1 cellular context compared by ENCODE assay signal in the genomic region with DNA sequence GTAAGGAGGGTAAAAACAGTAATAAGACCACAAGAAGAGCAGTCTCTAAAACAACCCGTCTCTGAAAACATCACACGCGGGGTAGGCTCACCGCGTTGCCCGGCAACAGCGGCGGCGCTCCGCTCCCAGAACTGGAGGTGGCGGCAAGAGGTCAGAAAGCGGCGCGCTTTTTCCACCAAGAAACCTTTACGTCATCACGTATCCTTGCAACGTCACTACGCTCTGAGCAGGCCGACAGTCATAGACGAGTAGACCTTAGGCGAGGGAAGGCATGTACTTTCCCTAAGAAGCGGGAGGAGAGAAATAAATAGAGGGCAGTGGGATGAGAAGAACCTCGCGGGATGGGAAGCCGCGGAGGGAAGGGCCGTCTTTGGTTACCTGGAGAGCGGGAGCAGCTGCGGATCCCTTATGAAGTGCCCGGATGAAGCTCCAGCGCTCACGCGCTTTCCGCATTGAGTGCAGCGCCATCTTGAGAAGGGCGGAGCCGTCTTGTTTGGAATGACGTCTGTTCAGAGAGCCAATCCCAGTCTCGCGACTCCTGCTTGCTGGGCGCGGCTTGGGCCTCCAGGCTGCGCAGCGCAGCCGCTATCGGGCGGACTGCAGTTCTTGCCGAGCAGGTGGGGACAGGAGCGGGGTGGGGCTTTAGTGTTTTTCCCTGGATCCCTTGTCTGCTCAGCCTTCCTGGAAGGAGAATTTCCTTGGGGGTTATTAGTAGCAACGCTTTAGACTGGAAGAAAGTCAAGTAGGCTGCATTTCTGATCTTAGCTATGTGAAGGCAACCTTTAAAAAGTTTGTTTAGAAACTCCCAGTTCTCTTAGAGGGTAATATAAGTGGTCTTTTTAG.
TF ChIP-seq lines count a peak whose summit lies in the region.

Gene WARS2 (minus strand): TSS at position 477 of the 843 bp plus-strand sequence. CDS start 9 bp downstream, at position 468.

TF ChIP-seq in GM12878, 131 proteins besides CTCF, POLR2A, EP300 and RAD21 (continued from another document and continues in another):
- TF ChIP-seq PBX3 (IDR thresholded peaks at IDR 0.05; ENCODE audit: insufficient replicate concordance, low read depth, low read length) (no peak), TARDBP (IDR thresholded peaks at IDR 0.05; ENCODE audit: borderline replicate concordance) (no peak), ZNF687 (IDR thresholded peaks at IDR 0.05) (peak; percentile 99), ASH2L (IDR thresholded peaks at IDR 0.05; ENCODE audit: borderline replicate concordance, low read depth) (no peak; the same call in 1 of the 2 replicates), NR2F1 (conservative IDR thresholded peaks at IDR 0.05) (peak; percentile 89), DPF2 (IDR thresholded peaks at IDR 0.05) (no peak), USF2 (IDR thresholded peaks at IDR 0.05; ENCODE audit: borderline replicate concordance, low read depth, low read length) (no peak), FOXK2 (IDR thresholded peaks at IDR 0.05) (no peak), EGR1 (IDR thresholded peaks at IDR 0.05; ENCODE audit: borderline replicate concordance in 1 of 2, low read depth in 2 of 2, low read length in 2 of 2) (peak in 1 of 2 experiments; percentile 19; a peak in 1 of 3 replicates), SIX5 (IDR thresholded peaks at IDR 0.05; ENCODE audit: low read depth, low read length, severe bottlenecking) (no peak), SKIL (IDR thresholded peaks at IDR 0.05; ENCODE audit: low read depth, poor library complexity, severe bottlenecking) (no peak), POLR2AphosphoS2 (IDR thresholded peaks at IDR 0.05; ENCODE audit: low read depth, low read length) (peak; percentile 92), MYC (IDR thresholded peaks at IDR 0.05; ENCODE audit: insufficient read depth, insufficient read length, insufficient replicate concordance, low read length, severe bottlenecking) (peak; percentile 69), SP1 (IDR thresholded peaks at IDR 0.05; ENCODE audit: low read depth, low read length) (no peak), PAX5 (IDR thresholded peaks at IDR 0.05; ENCODE audit: borderline replicate concordance, low read depth, low read length) (no peak), NR2C1 (IDR thresholded peaks at IDR 0.05) (peak; percentile 59), RB1 (IDR thresholded peaks at IDR 0.05; ENCODE audit: borderline replicate concordance) (peak; percentile 84; the same call in 1 of the 2 replicates), PAX8 (IDR thresholded peaks at IDR 0.05) (peak; percentile 68; the same call in 1 of the 2 replicates), CBFB (IDR thresholded peaks at IDR 0.05; ENCODE audit: low read depth) (peak; percentile 52; the same call in 1 of the 2 replicates), BCL11A (IDR thresholded peaks at IDR 0.05; ENCODE audit: low read depth, low read length) (no peak), POLR2AphosphoS5 (IDR thresholded peaks at IDR 0.05; ENCODE audit: low read length) (peak; percentile 96), FOS (IDR thresholded peaks at IDR 0.05; ENCODE audit: borderline replicate concordance, extremely low read depth, insufficient read length) (no peak), HSF1 (IDR thresholded peaks at IDR 0.05; ENCODE audit: low read depth, low read length) (no peak), MEF2A (IDR thresholded peaks at IDR 0.05; ENCODE audit: insufficient read depth, low read depth, low read length) (no peak), ZBED1 (IDR thresholded peaks at IDR 0.05; ENCODE audit: borderline replicate concordance) (peak; percentile 77; the same call in 1 of the 2 replicates), JUNB (IDR thresholded peaks at IDR 0.05) (0 out of 2 replicates have a peak, but pooled peaks have one; percentile 5), LARP7 (IDR thresholded peaks at IDR 0.05) (no peak), PML (IDR thresholded peaks at IDR 0.05; ENCODE audit: low read length) (peak; percentile 96), JUND (IDR thresholded peaks at IDR 0.05; ENCODE audit: low read depth, low read length) (0 out of 2 replicates have a peak, but pooled peaks have one; percentile 40)
- TF ChIP-seq, protein P1, sequence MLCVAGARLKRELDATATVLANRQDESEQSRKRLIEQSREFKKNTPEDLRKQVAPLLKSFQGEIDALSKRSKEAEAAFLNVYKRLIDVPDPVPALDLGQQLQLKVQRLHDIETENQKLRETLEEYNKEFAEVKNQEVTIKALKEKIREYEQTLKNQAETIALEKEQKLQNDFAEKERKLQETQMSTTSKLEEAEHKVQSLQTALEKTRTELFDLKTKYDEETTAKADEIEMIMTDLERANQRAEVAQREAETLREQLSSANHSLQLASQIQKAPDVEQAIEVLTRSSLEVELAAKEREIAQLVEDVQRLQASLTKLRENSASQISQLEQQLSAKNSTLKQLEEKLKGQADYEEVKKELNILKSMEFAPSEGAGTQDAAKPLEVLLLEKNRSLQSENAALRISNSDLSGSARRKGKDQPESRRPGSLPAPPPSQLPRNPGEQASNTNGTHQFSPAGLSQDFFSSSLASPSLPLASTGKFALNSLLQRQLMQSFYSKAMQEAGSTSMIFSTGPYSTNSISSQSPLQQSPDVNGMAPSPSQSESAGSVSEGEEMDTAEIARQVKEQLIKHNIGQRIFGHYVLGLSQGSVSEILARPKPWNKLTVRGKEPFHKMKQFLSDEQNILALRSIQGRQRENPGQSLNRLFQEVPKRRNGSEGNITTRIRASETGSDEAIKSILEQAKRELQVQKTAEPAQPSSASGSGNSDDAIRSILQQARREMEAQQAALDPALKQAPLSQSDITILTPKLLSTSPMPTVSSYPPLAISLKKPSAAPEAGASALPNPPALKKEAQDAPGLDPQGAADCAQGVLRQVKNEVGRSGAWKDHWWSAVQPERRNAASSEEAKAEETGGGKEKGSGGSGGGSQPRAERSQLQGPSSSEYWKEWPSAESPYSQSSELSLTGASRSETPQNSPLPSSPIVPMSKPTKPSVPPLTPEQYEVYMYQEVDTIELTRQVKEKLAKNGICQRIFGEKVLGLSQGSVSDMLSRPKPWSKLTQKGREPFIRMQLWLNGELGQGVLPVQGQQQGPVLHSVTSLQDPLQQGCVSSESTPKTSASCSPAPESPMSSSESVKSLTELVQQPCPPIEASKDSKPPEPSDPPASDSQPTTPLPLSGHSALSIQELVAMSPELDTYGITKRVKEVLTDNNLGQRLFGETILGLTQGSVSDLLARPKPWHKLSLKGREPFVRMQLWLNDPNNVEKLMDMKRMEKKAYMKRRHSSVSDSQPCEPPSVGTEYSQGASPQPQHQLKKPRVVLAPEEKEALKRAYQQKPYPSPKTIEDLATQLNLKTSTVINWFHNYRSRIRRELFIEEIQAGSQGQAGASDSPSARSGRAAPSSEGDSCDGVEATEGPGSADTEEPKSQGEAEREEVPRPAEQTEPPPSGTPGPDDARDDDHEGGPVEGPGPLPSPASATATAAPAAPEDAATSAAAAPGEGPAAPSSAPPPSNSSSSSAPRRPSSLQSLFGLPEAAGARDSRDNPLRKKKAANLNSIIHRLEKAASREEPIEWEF (IDR thresholded peaks at IDR 0.05; ENCODE audit: insufficient replicate concordance, low read depth, low read length): no peak
- TF ChIP-seq, protein P2, sequence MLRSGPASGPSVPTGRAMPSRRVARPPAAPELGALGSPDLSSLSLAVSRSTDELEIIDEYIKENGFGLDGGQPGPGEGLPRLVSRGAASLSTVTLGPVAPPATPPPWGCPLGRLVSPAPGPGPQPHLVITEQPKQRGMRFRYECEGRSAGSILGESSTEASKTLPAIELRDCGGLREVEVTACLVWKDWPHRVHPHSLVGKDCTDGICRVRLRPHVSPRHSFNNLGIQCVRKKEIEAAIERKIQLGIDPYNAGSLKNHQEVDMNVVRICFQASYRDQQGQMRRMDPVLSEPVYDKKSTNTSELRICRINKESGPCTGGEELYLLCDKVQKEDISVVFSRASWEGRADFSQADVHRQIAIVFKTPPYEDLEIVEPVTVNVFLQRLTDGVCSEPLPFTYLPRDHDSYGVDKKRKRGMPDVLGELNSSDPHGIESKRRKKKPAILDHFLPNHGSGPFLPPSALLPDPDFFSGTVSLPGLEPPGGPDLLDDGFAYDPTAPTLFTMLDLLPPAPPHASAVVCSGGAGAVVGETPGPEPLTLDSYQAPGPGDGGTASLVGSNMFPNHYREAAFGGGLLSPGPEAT (IDR thresholded peaks at IDR 0.05; ENCODE audit: low read depth): peak; percentile 79
- TF ChIP-seq, protein P3, sequence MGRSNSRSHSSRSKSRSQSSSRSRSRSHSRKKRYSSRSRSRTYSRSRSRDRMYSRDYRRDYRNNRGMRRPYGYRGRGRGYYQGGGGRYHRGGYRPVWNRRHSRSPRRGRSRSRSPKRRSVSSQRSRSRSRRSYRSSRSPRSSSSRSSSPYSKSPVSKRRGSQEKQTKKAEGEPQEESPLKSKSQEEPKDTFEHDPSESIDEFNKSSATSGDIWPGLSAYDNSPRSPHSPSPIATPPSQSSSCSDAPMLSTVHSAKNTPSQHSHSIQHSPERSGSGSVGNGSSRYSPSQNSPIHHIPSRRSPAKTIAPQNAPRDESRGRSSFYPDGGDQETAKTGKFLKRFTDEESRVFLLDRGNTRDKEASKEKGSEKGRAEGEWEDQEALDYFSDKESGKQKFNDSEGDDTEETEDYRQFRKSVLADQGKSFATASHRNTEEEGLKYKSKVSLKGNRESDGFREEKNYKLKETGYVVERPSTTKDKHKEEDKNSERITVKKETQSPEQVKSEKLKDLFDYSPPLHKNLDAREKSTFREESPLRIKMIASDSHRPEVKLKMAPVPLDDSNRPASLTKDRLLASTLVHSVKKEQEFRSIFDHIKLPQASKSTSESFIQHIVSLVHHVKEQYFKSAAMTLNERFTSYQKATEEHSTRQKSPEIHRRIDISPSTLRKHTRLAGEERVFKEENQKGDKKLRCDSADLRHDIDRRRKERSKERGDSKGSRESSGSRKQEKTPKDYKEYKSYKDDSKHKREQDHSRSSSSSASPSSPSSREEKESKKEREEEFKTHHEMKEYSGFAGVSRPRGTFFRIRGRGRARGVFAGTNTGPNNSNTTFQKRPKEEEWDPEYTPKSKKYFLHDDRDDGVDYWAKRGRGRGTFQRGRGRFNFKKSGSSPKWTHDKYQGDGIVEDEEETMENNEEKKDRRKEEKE (IDR thresholded peaks at IDR 0.05): no peak
